In the genomic region with DNA sequence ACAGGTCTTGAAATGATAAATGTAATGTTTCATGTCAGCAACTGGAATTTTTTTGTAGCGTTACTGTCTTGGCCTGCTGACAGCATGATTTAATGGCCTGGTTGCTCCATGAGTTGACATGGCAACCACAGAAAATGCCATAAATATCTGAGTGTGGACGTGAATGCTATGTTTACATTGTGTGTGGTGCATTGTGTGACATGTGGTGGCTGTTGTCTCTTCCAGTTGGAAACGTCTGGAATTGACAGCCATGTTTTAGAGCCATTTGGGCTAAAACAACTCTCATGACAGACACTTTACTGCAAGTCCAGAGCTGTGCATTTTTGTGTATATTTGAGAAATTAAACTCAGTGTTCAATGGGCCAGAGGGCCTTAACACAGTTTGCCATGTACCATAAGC, we compare ENCODE assay signal across 1 cellular context.
TF ChIP-seq lines count a peak whose summit lies in the region.

No MANE protein-coding gene starts in this region.

TF ChIP-seq in K562, 482 proteins besides CTCF, POLR2A, EP300 and RAD21 (continued from another document and continues in another):
- TF ChIP-seq, protein P1, sequence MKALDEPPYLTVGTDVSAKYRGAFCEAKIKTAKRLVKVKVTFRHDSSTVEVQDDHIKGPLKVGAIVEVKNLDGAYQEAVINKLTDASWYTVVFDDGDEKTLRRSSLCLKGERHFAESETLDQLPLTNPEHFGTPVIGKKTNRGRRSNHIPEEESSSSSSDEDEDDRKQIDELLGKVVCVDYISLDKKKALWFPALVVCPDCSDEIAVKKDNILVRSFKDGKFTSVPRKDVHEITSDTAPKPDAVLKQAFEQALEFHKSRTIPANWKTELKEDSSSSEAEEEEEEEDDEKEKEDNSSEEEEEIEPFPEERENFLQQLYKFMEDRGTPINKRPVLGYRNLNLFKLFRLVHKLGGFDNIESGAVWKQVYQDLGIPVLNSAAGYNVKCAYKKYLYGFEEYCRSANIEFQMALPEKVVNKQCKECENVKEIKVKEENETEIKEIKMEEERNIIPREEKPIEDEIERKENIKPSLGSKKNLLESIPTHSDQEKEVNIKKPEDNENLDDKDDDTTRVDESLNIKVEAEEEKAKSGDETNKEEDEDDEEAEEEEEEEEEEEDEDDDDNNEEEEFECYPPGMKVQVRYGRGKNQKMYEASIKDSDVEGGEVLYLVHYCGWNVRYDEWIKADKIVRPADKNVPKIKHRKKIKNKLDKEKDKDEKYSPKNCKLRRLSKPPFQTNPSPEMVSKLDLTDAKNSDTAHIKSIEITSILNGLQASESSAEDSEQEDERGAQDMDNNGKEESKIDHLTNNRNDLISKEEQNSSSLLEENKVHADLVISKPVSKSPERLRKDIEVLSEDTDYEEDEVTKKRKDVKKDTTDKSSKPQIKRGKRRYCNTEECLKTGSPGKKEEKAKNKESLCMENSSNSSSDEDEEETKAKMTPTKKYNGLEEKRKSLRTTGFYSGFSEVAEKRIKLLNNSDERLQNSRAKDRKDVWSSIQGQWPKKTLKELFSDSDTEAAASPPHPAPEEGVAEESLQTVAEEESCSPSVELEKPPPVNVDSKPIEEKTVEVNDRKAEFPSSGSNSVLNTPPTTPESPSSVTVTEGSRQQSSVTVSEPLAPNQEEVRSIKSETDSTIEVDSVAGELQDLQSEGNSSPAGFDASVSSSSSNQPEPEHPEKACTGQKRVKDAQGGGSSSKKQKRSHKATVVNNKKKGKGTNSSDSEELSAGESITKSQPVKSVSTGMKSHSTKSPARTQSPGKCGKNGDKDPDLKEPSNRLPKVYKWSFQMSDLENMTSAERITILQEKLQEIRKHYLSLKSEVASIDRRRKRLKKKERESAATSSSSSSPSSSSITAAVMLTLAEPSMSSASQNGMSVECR (CRISPR knock-in tag; IDR thresholded peaks at IDR 0.05) = no peak
- TF ChIP-seq KDM5B (IDR thresholded peaks at IDR 0.05; ENCODE audit: insufficient replicate concordance, low read depth, low read length) = no peak
- TF ChIP-seq, protein P2, sequence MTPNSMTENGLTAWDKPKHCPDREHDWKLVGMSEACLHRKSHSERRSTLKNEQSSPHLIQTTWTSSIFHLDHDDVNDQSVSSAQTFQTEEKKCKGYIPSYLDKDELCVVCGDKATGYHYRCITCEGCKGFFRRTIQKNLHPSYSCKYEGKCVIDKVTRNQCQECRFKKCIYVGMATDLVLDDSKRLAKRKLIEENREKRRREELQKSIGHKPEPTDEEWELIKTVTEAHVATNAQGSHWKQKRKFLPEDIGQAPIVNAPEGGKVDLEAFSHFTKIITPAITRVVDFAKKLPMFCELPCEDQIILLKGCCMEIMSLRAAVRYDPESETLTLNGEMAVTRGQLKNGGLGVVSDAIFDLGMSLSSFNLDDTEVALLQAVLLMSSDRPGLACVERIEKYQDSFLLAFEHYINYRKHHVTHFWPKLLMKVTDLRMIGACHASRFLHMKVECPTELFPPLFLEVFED (CRISPR knock-in tag; conservative IDR thresholded peaks at IDR 0.05) = 0 out of 2 replicates have a peak, but pooled peaks have one; percentile 41
- TF ChIP-seq ZEB2 (IDR thresholded peaks at IDR 0.05) = no peak
- TF ChIP-seq, protein P3, sequence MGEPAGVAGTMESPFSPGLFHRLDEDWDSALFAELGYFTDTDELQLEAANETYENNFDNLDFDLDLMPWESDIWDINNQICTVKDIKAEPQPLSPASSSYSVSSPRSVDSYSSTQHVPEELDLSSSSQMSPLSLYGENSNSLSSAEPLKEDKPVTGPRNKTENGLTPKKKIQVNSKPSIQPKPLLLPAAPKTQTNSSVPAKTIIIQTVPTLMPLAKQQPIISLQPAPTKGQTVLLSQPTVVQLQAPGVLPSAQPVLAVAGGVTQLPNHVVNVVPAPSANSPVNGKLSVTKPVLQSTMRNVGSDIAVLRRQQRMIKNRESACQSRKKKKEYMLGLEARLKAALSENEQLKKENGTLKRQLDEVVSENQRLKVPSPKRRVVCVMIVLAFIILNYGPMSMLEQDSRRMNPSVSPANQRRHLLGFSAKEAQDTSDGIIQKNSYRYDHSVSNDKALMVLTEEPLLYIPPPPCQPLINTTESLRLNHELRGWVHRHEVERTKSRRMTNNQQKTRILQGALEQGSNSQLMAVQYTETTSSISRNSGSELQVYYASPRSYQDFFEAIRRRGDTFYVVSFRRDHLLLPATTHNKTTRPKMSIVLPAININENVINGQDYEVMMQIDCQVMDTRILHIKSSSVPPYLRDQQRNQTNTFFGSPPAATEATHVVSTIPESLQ (CRISPR knock-in tag; IDR thresholded peaks at IDR 0.05) = no peak
- TF ChIP-seq CCNT2 (IDR thresholded peaks at IDR 0.05; ENCODE audit: borderline replicate concordance, extremely low read depth, insufficient read length, low read depth, low read length) = no peak
- TF ChIP-seq, protein P4, sequence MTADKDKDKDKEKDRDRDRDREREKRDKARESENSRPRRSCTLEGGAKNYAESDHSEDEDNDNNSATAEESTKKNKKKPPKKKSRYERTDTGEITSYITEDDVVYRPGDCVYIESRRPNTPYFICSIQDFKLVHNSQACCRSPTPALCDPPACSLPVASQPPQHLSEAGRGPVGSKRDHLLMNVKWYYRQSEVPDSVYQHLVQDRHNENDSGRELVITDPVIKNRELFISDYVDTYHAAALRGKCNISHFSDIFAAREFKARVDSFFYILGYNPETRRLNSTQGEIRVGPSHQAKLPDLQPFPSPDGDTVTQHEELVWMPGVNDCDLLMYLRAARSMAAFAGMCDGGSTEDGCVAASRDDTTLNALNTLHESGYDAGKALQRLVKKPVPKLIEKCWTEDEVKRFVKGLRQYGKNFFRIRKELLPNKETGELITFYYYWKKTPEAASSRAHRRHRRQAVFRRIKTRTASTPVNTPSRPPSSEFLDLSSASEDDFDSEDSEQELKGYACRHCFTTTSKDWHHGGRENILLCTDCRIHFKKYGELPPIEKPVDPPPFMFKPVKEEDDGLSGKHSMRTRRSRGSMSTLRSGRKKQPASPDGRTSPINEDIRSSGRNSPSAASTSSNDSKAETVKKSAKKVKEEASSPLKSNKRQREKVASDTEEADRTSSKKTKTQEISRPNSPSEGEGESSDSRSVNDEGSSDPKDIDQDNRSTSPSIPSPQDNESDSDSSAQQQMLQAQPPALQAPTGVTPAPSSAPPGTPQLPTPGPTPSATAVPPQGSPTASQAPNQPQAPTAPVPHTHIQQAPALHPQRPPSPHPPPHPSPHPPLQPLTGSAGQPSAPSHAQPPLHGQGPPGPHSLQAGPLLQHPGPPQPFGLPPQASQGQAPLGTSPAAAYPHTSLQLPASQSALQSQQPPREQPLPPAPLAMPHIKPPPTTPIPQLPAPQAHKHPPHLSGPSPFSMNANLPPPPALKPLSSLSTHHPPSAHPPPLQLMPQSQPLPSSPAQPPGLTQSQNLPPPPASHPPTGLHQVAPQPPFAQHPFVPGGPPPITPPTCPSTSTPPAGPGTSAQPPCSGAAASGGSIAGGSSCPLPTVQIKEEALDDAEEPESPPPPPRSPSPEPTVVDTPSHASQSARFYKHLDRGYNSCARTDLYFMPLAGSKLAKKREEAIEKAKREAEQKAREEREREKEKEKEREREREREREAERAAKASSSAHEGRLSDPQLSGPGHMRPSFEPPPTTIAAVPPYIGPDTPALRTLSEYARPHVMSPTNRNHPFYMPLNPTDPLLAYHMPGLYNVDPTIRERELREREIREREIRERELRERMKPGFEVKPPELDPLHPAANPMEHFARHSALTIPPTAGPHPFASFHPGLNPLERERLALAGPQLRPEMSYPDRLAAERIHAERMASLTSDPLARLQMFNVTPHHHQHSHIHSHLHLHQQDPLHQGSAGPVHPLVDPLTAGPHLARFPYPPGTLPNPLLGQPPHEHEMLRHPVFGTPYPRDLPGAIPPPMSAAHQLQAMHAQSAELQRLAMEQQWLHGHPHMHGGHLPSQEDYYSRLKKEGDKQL (CRISPR knock-in tag; IDR thresholded peaks at IDR 0.05; ENCODE audit: borderline replicate concordance) = no peak
- TF ChIP-seq ARID2 (IDR thresholded peaks at IDR 0.05) = no peak
- TF ChIP-seq, protein P5, sequence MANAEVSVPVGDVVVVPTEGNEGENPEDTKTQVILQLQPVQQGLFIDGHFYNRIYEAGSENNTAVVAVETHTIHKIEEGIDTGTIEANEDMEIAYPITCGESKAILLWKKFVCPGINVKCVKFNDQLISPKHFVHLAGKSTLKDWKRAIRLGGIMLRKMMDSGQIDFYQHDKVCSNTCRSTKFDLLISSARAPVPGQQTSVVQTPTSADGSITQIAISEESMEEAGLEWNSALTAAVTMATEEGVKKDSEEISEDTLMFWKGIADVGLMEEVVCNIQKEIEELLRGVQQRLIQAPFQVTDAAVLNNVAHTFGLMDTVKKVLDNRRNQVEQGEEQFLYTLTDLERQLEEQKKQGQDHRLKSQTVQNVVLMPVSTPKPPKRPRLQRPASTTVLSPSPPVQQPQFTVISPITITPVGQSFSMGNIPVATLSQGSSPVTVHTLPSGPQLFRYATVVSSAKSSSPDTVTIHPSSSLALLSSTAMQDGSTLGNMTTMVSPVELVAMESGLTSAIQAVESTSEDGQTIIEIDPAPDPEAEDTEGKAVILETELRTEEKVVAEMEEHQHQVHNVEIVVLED (CRISPR knock-in tag; IDR thresholded peaks at IDR 0.05) = peak; percentile 43
- peak in 1 of 2 experiments; percentile 83; a peak in 3 of 4 replicates for TF ChIP-seq TEAD1 (CRISPR knock-in tag; IDR thresholded peaks at IDR 0.05)
- TF ChIP-seq ZKSCAN8 (CRISPR knock-in tag; IDR thresholded peaks at IDR 0.05) = peak; percentile 76; the same call in 1 of the 2 replicates
- no peak for TF ChIP-seq CAMTA2 (CRISPR knock-in tag; conservative IDR thresholded peaks at IDR 0.05)
- TF ChIP-seq, protein P6, sequence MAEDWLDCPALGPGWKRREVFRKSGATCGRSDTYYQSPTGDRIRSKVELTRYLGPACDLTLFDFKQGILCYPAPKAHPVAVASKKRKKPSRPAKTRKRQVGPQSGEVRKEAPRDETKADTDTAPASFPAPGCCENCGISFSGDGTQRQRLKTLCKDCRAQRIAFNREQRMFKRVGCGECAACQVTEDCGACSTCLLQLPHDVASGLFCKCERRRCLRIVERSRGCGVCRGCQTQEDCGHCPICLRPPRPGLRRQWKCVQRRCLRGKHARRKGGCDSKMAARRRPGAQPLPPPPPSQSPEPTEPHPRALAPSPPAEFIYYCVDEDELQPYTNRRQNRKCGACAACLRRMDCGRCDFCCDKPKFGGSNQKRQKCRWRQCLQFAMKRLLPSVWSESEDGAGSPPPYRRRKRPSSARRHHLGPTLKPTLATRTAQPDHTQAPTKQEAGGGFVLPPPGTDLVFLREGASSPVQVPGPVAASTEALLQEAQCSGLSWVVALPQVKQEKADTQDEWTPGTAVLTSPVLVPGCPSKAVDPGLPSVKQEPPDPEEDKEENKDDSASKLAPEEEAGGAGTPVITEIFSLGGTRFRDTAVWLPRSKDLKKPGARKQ (CRISPR knock-in tag; IDR thresholded peaks at IDR 0.05) = no peak
- TF ChIP-seq EHMT2 (IDR thresholded peaks at IDR 0.05) = no peak
- TF ChIP-seq SRSF3 (IDR thresholded peaks at IDR 0.05; ENCODE audit: insufficient read depth, low read length) = no peak
- TF ChIP-seq MAZ (CRISPR knock-in tag; conservative IDR thresholded peaks at IDR 0.05 in 1 of 2, IDR thresholded peaks at IDR 0.05 in 1 of 2) = peak in 1 of 2 experiments; percentile 45; a peak in 1 of 4 replicates
- no peak for TF ChIP-seq LARP7 (IDR thresholded peaks at IDR 0.05)
- TF ChIP-seq, protein P7, sequence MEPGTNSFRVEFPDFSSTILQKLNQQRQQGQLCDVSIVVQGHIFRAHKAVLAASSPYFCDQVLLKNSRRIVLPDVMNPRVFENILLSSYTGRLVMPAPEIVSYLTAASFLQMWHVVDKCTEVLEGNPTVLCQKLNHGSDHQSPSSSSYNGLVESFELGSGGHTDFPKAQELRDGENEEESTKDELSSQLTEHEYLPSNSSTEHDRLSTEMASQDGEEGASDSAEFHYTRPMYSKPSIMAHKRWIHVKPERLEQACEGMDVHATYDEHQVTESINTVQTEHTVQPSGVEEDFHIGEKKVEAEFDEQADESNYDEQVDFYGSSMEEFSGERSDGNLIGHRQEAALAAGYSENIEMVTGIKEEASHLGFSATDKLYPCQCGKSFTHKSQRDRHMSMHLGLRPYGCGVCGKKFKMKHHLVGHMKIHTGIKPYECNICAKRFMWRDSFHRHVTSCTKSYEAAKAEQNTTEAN (CRISPR knock-in tag; IDR thresholded peaks at IDR 0.05) = no peak
- no peak for TF ChIP-seq TSC22D4 (tag; IDR thresholded peaks at IDR 0.05)
- peak; percentile 52; the same call in 1 of the 2 replicates for TF ChIP-seq MYC (IDR thresholded peaks at IDR 0.05; ENCODE audit: low read depth, low read length)
- TF ChIP-seq MYC (CRISPR knock-in tag; IDR thresholded peaks at IDR 0.05; ENCODE audit: borderline replicate concordance, low read depth) = no peak
- no peak for TF ChIP-seq ZNF24 (IDR thresholded peaks at IDR 0.05)
- no peak for TF ChIP-seq PRMT5 (CRISPR knock-in tag; IDR thresholded peaks at IDR 0.05)
- peak; percentile 86; the same call in 1 of the 2 replicates for TF ChIP-seq BACH1 (tag; IDR thresholded peaks at IDR 0.05)
- TF ChIP-seq DDX20 (tag; IDR thresholded peaks at IDR 0.05; ENCODE audit: low read depth) = peak; percentile 59
- no peak for TF ChIP-seq ZFPM2 (CRISPR knock-in tag; IDR thresholded peaks at IDR 0.05)
- no peak for TF ChIP-seq ILK (tag; IDR thresholded peaks at IDR 0.05; ENCODE audit: borderline replicate concordance, low read depth)
- TF ChIP-seq, protein P8, sequence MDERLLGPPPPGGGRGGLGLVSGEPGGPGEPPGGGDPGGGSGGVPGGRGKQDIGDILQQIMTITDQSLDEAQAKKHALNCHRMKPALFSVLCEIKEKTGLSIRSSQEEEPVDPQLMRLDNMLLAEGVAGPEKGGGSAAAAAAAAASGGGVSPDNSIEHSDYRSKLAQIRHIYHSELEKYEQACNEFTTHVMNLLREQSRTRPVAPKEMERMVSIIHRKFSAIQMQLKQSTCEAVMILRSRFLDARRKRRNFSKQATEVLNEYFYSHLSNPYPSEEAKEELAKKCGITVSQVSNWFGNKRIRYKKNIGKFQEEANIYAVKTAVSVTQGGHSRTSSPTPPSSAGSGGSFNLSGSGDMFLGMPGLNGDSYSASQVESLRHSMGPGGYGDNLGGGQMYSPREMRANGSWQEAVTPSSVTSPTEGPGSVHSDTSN (CRISPR knock-in tag; IDR thresholded peaks at IDR 0.05; ENCODE audit: low read depth) = peak; percentile 79
- TF ChIP-seq, protein P8 (tag; conservative IDR thresholded peaks at IDR 0.05; ENCODE audit: low read depth) = peak; percentile 100
- TF ChIP-seq, protein P9, sequence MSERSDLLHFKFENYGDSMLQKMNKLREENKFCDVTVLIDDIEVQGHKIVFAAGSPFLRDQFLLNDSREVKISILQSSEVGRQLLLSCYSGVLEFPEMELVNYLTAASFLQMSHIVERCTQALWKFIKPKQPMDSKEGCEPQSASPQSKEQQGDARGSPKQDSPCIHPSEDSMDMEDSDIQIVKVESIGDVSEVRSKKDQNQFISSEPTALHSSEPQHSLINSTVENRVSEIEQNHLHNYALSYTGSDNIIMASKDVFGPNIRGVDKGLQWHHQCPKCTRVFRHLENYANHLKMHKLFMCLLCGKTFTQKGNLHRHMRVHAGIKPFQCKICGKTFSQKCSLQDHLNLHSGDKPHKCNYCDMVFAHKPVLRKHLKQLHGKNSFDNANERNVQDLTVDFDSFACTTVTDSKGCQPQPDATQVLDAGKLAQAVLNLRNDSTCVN (CRISPR knock-in tag; IDR thresholded peaks at IDR 0.05) = no peak
